In the genomic region with DNA sequence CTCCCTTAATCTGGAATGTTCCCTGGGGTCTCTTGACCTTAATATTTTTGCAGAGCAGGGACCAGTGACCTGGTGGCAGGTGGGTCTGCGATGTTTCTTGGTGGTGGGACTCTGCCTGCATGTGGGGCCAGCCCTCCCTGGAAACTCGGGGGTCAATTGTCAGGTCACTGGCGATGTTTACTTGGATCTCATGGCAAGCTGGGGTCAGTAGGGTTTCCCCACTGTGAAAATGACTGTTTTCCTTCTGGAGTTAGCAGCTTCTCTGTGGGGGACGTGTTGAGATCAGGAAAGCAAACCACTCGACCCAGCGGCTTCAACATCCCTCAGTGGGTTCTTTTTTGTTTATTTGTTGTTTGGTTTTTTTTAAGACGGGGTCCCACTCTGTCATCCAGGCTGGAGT, we compare ENCODE assay signal across 31 cellular contexts.
"Had no signal": no experiment of that assay in that cellular context is flagged by ENCODE, and none has a peak within 500 bp of the region (broad histone marks: within the 10 kb centered on the region; RNA-seq: fewer than 3 reads in every experiment).

No MANE protein-coding gene starts in this region.

- H3K9me3 ChIP-seq: adrenal gland, body of pancreas, breast epithelium had no signal

- H3K36me3 ChIP-seq: adrenal gland, brain microvascular endothelial cell, breast epithelium had no signal

- H3K4me3 ChIP-seq: adrenal gland, body of pancreas, breast epithelium had no signal

- DNase-seq: activated B cell treated with CpG ODN at 0.5 μM for 24 hours; activated CD4-positive, alpha-beta memory T cell treated with anti-CD3 and anti-CD28 coated beads for 36 hours; activated CD4-positive, alpha-beta T cell treated with anti-CD3 and anti-CD28 coated beads for 4 hours; activated CD4-positive, alpha-beta T cell treated with anti-CD3 and anti-CD28 coated beads, Interleukin-2, amount 10 ng/mL, durations not matched to agents 24 days and 14 days; activated CD4-positive, alpha-beta T cell treated with anti-CD3 and anti-CD28 coated beads, Interleukin-2, amount 50 U/mL, for 1 hour; activated CD4-positive, alpha-beta T cell treated with anti-CD3 and anti-CD28 coated beads, Interleukin-2, amount 50 U/mL, for 4 hours; activated CD4-positive, CD25-positive, alpha-beta regulatory T cell treated with anti-CD3 and anti-CD28 coated beads, Interleukin-2, amount 50 U/mL, for 72 hours; activated CD8-positive, alpha-beta memory T cell treated with anti-CD3 and anti-CD28 coated beads, Interleukin-2, amount 50 U/mL, for 4 hours; activated CD8-positive, alpha-beta T cell treated with anti-CD3 and anti-CD28 coated beads for 36 hours; activated effector memory CD4-positive, alpha-beta T cell treated with anti-CD3 and anti-CD28 coated beads, Interleukin-2, amount 50 U/mL, for 16 hours; activated gamma-delta T cell treated with Interleukin-2 at 50 U/mL for 16 hours; activated naive CD4-positive, alpha-beta T cell; activated naive CD4-positive, alpha-beta T cell treated with anti-CD3 and anti-CD28 coated beads for 36 hours; activated naive CD4-positive, alpha-beta T cell treated with anti-CD3 and anti-CD28 coated beads, Interleukin-2, amount 50 U/mL, for 16 hours; activated naive CD8-positive, alpha-beta T cell treated with anti-CD3 and anti-CD28 coated beads for 36 hours; activated T-cell treated with anti-CD3 and anti-CD28 coated beads for 4 hours; activated T-cell treated with anti-CD3 and anti-CD28 coated beads, Interleukin-2, amount 50 U/mL, for 1 hour; activated T-cell treated with anti-CD3 and anti-CD28 coated beads, Interleukin-2, amount 50 U/mL, for 4 hours; activated T-cell treated with anti-CD3 and anti-CD28 coated beads, Interleukin-2, amount 50 U/mL, for 72 hours; adrenal gland; amniotic stem cell; aorta; body of pancreas; brain microvascular endothelial cell; central memory CD4-positive, alpha-beta T cell; T-helper 2 cell; T-helper 9 cell had no signal

- H3K27me3 ChIP-seq: adrenal gland, body of pancreas, brain microvascular endothelial cell had no signal

- ATAC-seq: activated CD8-positive, alpha-beta T cell treated with anti-CD3 and anti-CD28 coated beads for 36 hours; activated naive CD4-positive, alpha-beta T cell treated with anti-CD3 and anti-CD28 coated beads, Interleukin-2, amount 50 U/mL, for 72 hours; activated T-cell treated with anti-CD3 and anti-CD28 coated beads, Interleukin-2, amount 50 U/mL, for 4 hours; activated T-cell treated with anti-CD3 and anti-CD28 coated beads, Interleukin-2, amount 50 U/mL, for 72 hours; activated T-helper 17 cell treated with anti-CD3 and anti-CD28 coated beads, Interleukin-2, amount 50 U/mL, for 72 hours; body of pancreas had no signal

- H3K27ac ChIP-seq: adrenal gland, body of pancreas, brain microvascular endothelial cell, breast epithelium, VCaP had no signal

- H3K4me1 ChIP-seq: adrenal gland, body of pancreas, breast epithelium had no signal
